ENCODE assay signal across 1 cellular context in the genomic region with DNA sequence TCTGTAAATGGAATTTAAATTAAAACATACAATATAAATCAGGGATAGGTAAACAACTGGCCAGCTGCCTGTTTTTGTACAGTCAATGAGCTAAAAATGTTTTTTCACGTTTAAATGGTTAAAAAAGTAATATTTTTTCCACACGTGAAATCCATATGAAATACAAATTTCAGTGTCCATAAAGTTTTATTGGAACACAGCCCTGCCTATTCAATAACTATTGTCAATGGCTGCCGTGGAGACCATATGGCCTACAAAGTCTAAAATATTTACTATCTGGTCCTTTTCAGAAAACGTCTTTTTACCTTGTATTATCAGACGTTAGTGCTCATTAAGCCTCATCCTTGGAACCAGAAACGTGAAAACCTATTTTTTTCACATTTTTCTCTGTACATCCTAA.
TF ChIP-seq lines count a peak whose summit lies in the region.

No MANE protein-coding gene starts in this region.

TF ChIP-seq in K562, 482 proteins besides CTCF, POLR2A, EP300 and RAD21:
- TF ChIP-seq, protein P1, sequence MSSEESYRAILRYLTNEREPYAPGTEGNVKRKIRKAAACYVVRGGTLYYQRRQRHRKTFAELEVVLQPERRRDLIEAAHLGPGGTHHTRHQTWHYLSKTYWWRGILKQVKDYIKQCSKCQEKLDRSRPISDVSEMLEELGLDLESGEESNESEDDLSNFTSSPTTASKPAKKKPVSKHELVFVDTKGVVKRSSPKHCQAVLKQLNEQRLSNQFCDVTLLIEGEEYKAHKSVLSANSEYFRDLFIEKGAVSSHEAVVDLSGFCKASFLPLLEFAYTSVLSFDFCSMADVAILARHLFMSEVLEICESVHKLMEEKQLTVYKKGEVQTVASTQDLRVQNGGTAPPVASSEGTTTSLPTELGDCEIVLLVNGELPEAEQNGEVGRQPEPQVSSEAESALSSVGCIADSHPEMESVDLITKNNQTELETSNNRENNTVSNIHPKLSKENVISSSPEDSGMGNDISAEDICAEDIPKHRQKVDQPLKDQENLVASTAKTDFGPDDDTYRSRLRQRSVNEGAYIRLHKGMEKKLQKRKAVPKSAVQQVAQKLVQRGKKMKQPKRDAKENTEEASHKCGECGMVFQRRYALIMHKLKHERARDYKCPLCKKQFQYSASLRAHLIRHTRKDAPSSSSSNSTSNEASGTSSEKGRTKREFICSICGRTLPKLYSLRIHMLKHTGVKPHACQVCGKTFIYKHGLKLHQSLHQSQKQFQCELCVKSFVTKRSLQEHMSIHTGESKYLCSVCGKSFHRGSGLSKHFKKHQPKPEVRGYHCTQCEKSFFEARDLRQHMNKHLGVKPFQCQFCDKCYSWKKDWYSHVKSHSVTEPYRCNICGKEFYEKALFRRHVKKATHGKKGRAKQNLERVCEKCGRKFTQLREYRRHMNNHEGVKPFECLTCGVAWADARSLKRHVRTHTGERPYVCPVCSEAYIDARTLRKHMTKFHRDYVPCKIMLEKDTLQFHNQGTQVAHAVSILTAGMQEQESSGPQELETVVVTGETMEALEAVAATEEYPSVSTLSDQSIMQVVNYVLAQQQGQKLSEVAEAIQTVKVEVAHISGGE (CRISPR knock-in tag; IDR thresholded peaks at IDR 0.05), result 0 out of 6 replicates have a peak, but pooled peaks of 1 of the 3 experiments have one; percentile 2
- TF ChIP-seq RCOR1 (IDR thresholded peaks at IDR 0.05; ENCODE audit: borderline replicate concordance in 1 of 2, low read depth in 2 of 2, low read length in 2 of 2) (0 out of 4 replicates have a peak, but pooled peaks of 1 of the 2 experiments have one; percentile 0), ZNF347 (CRISPR knock-in tag; IDR thresholded peaks at IDR 0.05; ENCODE audit: low read depth) (no peak), RFX1 (IDR thresholded peaks at IDR 0.05) (peak; percentile 47), TRIM28 (IDR thresholded peaks at IDR 0.05) (no peak), PYGO2 (tag; IDR thresholded peaks at IDR 0.05) (0 out of 2 replicates have a peak, but pooled peaks have one; percentile 14), ZNF431 (CRISPR knock-in tag; IDR thresholded peaks at IDR 0.05) (no peak), ZNF263 (CRISPR knock-in tag; IDR thresholded peaks at IDR 0.05; ENCODE audit: borderline replicate concordance) (no peak)
- TF ChIP-seq, protein P2, sequence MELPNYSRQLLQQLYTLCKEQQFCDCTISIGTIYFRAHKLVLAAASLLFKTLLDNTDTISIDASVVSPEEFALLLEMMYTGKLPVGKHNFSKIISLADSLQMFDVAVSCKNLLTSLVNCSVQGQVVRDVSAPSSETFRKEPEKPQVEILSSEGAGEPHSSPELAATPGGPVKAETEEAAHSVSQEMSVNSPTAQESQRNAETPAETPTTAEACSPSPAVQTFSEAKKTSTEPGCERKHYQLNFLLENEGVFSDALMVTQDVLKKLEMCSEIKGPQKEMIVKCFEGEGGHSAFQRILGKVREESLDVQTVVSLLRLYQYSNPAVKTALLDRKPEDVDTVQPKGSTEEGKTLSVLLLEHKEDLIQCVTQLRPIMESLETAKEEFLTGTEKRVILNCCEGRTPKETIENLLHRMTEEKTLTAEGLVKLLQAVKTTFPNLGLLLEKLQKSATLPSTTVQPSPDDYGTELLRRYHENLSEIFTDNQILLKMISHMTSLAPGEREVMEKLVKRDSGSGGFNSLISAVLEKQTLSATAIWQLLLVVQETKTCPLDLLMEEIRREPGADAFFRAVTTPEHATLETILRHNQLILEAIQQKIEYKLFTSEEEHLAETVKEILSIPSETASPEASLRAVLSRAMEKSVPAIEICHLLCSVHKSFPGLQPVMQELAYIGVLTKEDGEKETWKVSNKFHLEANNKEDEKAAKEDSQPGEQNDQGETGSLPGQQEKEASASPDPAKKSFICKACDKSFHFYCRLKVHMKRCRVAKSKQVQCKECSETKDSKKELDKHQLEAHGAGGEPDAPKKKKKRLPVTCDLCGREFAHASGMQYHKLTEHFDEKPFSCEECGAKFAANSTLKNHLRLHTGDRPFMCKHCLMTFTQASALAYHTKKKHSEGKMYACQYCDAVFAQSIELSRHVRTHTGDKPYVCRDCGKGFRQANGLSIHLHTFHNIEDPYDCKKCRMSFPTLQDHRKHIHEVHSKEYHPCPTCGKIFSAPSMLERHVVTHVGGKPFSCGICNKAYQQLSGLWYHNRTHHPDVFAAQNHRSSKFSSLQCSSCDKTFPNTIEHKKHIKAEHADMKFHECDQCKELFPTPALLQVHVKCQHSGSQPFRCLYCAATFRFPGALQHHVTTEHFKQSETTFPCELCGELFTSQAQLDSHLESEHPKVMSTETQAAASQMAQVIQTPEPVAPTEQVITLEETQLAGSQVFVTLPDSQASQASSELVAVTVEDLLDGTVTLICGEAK (IDR thresholded peaks at IDR 0.05), result peak; percentile 97
- TF ChIP-seq, protein P2 (CRISPR knock-in tag; IDR thresholded peaks at IDR 0.05), result peak; percentile 94
